8 cellular contexts compared by ENCODE assay signal in the genomic region with DNA sequence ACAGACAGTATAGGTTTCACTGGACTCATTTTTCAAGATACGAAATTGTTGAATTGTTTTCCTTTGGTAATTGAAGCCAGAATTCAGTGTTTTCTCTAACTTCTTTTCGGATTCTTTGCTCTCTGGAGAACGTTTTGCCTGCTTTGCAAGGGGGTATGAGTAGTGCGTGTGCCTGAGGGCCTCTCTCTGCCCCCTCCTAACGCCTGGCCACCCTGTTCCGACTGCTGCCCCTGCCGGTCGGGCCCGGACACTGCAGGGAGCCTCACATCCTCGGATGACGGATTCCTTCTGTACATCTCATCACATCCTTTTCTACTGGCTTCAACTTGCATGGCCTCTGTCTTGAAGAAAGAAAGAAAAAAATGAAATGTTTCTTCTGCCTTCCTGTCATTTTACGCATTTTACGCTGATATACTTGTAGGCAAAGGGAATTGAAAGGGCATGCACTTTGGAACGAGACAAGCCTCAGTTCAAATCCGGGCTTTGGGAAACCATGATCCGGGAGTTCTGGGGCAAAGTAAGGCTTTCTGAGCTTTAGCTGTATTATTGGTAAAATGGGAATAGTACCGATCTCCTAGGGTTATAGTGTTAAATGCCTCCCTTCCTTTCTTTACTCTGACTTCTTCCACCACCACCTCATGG.
DNase-seq lines count a peak whose midpoint lies in the region; ATAC-seq and TF ChIP-seq lines count a peak whose summit lies in the region.

No MANE protein-coding gene starts in this region.

- intact Hi-C loops in left lung (cut with DNase I): no loop called here

- TF ChIP-seq CTCF in AG04450 (IDR thresholded peaks at IDR 0.05; ENCODE audit: low read depth, low read length): peak; percentile 73
- peak; percentile 93 for TF ChIP-seq CTCF in LNCAP (IDR thresholded peaks at IDR 0.05)
- TF ChIP-seq CTCF in choroid plexus epithelial cell (conservative IDR thresholded peaks at IDR 0.05; ENCODE audit: low read depth, low read length): peak; percentile 94
- TF ChIP-seq CTCF in left lung (IDR thresholded peaks at IDR 0.05): peak; percentile 28 to 34

- peaks cover 0 to 17% of the 10 kb centered on the region in 2 donors for H3K4me1 ChIP-seq in left lung

- peaks cover 0 to 13% of the 10 kb centered on the region in 2 donors for H3K36me3 ChIP-seq in left lung

- CTCF ChIA-PET in AG04450 (lab: Charles Lee): interaction anchor here (1.0 to 2.0 kb wide), 5 partner anchors 10 to 139 kb away, joined by 3 to 5 read pairs (median 3); no protein-coding TSS in a partner anchor

- H3K27ac ChIP-seq in AG04450 (ENCODE audit: low read depth, low read length) (no peak overlapping the region), left lung (no peak overlapping the region)

- H3K9me3 ChIP-seq in AG04450 (ENCODE audit: control insufficient read depth, insufficient read depth, low read length): no peaks in the 10 kb centered on the region; the same call in 1 of the 2 replicates
- peaks cover 0 to 6% of the 10 kb centered on the region in 2 donors for H3K9me3 ChIP-seq in left lung

- H3K27me3 ChIP-seq in AG04450 (ENCODE audit: control insufficient read depth, insufficient read depth, low read length): no peaks in the 10 kb centered on the region
- no peaks in the 10 kb centered on the region for H3K27me3 ChIP-seq in left lung

- DNase-seq in AG04450 (ENCODE audit: low read depth, low spot score) (no peak), choroid plexus epithelial cell (ENCODE audit: low read depth) (peak; percentile 78), left lung (peak in 1 of 2 donors; percentile 70)
- no peak for DNase-seq in stimulated activated CD4-positive, alpha-beta T cell treated with anti-CD3 and anti-CD28 coated beads, Interleukin-4, amount 100 ng/mL, for 24 hours

- ATAC-seq in left lung (peak; percentile 58), HG03432 (IDR thresholded peaks at IDR 0.05; ENCODE audit: unreplicated experiment) (no peak), HG02759 (IDR thresholded peaks at IDR 0.05; ENCODE audit: unreplicated experiment) (no peak), GM19395 (IDR thresholded peaks at IDR 0.05; ENCODE audit: unreplicated experiment) (no peak)

- POLR2A ChIA-PET in AG04450 (lab: Yijun Ruan, JAX): no interaction called here

- H3K4me3 ChIP-seq in AG04450 (ENCODE audit: low read depth, low read length): no peak overlapping the region
- no peak overlapping the region for H3K4me3 ChIP-seq in choroid plexus epithelial cell (ENCODE audit: low read depth, low read length)
- no peak overlapping the region for H3K4me3 ChIP-seq in left lung

Comparison
In these comparisons a context has a peak if more than half of its experiments do, and no peak if none do; other contexts are left out.
1. CTCF ChIP-seq: peak in every context shown above with its lines; median percentile 94 in choroid plexus epithelial cell; 93 in LNCAP; 73 in AG04450; 31 in left lung.